Comparison of ENCODE assay signal across 27 cellular contexts in the genomic region with DNA sequence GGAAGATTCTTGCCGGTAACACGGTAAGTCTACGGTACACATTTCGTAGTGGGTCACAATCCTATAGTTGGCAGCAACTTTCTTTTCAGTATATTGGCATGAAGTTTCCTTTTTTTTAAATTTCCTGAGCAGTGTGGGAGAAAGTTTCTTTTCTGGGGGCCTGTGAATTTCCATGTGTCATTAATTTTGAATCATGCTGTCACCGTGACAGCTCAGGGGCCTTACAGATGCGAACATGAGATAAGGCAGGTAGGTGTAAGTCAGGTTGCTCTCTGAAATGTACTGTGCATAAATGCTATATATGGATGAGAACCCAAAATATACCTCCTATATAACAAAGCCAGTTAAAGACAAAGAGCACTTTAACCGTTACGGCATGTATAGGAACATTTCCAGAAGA.
DNase-seq lines count a peak whose midpoint lies in the region; TF ChIP-seq lines count a peak whose summit lies in the region.
"Had no signal": no experiment of that assay in that cellular context is flagged by ENCODE, and none has a peak within 500 bp of the region (broad histone marks: within the 10 kb centered on the region; RNA-seq: fewer than 3 reads in every experiment).

No MANE protein-coding gene starts in this region.

- DNase-seq in putamen (ENCODE audit: low spot score) (peak; percentile 78), spleen (no peak)
- DNase-seq: 8988T; ACHN; AML-193; BE2C; C1 segment of cervical spinal cord; Caco-2; Calu3; CD4-positive, alpha-beta memory T cell; CD4-positive, alpha-beta T cell; CD4-positive, CD25-positive, alpha-beta regulatory T cell; CD8-positive, alpha-beta memory T cell; CD8-positive, alpha-beta T cell; COR-L47; DMS 273 treated with DMSO at 0.1 percent for 48 hours; DMS153; DMS53; DMS79; DMS79 treated with DMSO at 0.1 percent for 48 hours; DND-41; EL had no signal

- 75 to 81% (median 78%) methylated on average over 8 of the region's 8 CpGs for WGBS in spleen, 5 donors

- intact Hi-C loops in spleen (cut with DNase I; ENCODE audit: low total_unique reads), result no loop called here

- no peaks in the 10 kb centered on the region for H3K36me3 ChIP-seq in spleen
- H3K36me3 ChIP-seq: BE2C; BLaER1; BLaER1 treated with 17β-estradiol and CSF1 and Interleukin-3, amounts not matched to agents 10 nM and 100 nM had no signal

- no peaks in the 10 kb centered on the region for H3K4me1 ChIP-seq in spleen
- H3K4me1 ChIP-seq: A549; BLaER1; BLaER1 treated with 17β-estradiol and CSF1 and Interleukin-3, amounts not matched to agents 10 nM and 100 nM; Caco-2 had no signal

- no peak overlapping the region for H3K27ac ChIP-seq in spleen
- H3K27ac ChIP-seq: 22Rv1; A549; BLaER1; BLaER1 treated with 17β-estradiol and CSF1 and Interleukin-3, amounts not matched to agents 10 nM and 100 nM; C4-2B had no signal

- TF ChIP-seq POLR2A in spleen (IDR thresholded peaks at IDR 0.05), result no peak

- H3K4me3 ChIP-seq in spleen, result no peak overlapping the region
- H3K4me3 ChIP-seq: A549; BLaER1; BLaER1 treated with 17β-estradiol and CSF1 and Interleukin-3, amounts not matched to agents 10 nM and 100 nM had no signal

- H3K9me3 ChIP-seq in spleen, result no peaks in the 10 kb centered on the region
- H3K9me3 ChIP-seq: A549; BE2C; BLaER1; BLaER1 treated with 17β-estradiol and CSF1 and Interleukin-3, amounts not matched to agents 10 nM and 100 nM; Caco-2 had no signal

- TF ChIP-seq CTCF in spleen (IDR thresholded peaks at IDR 0.05 in 8 of 11, conservative IDR thresholded peaks at IDR 0.05 in 3 of 11), result no peak

- H3K27me3 ChIP-seq in spleen (replicated peaks in 1 of 7), result peaks cover 0 to 7% (median 0%) of the 10 kb centered on the region in 7 donors
- H3K27me3 ChIP-seq: BE2C; BLaER1; BLaER1 treated with 17β-estradiol and CSF1 and Interleukin-3, amounts not matched to agents 10 nM and 100 nM had no signal
